9 cellular contexts compared by ENCODE assay signal in the genomic region with DNA sequence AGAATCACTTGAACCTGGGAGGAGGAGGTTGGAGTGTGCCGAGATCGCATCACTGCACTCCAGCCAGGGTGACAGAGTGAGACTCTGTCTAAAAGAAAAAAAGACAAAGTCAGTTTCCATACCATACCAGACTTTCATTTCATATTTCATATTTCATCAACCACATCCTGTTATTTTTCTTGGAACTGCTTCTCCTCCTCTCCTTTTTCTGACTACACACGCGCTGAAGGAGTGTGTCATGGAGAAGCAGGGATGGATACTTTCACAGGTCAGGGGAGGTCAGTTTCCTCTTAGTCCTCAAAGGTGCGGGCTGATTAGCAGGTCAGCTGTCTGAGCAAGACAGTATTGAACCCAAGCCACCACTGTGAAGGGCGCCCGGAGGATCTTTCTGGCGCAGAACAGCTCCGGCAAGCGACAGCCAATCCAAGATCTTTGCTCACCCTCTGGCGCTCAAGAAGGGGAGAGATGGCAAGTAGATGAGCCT. TPM values are rescaled to one million over a fixed set of nuclear protein-coding genes. Genes with fewer than 3 reads are reported as not detected.
DNase-seq lines count a peak whose midpoint lies in the region; ATAC-seq and TF ChIP-seq lines count a peak whose summit lies in the region.
"Had no signal": no experiment of that assay in that cellular context is flagged by ENCODE, and none has a peak within 500 bp of the region (broad histone marks: within the 10 kb centered on the region; RNA-seq: fewer than 3 reads in every experiment).

No MANE protein-coding gene starts in this region.

- H3K27ac Mint-ChIP-seq in T-helper 2 cell treated with Interferon-gamma antibody and Interleukin-4, amounts not matched to agents 5 μg/mL and 100 μg/mL, for 36 hours, result peak overlapping the region; percentile 94
- peak overlapping the region; percentile 96 for H3K27ac Mint-ChIP-seq in osteocyte (ENCODE audit: unreplicated experiment)

- no peak overlapping the region for H3K4me3 ChIP-seq in cardiac fibroblast (replicated peaks in 1 of 2; ENCODE audit: low read depth in 2 of 2, low read length in 2 of 2)
- H3K4me3 ChIP-seq: pancreas had no signal

- peak; percentile 78 for DNase-seq in HS-27A (ENCODE audit: low read depth)
- DNase-seq in T-helper 2 cell treated with Interferon-gamma antibody and Interleukin-4, amounts not matched to agents 5 μg/mL and 100 μg/mL, for 36 hours (ENCODE audit: low spot score), result peak; percentile 31
- DNase-seq in cardiac fibroblast (ENCODE audit: low read depth in 2 of 2), result peak; percentile 54 to 91
- DNase-seq in osteocyte (ENCODE audit: extremely low spot score, unreplicated experiment), result no peak
- DNase-seq: NCI-H2029 treated with DMSO at 0.1 percent for 48 hours had no signal

- H3K36me3 Mint-ChIP-seq in T-helper 2 cell treated with Interferon-gamma antibody and Interleukin-4, amounts not matched to agents 5 μg/mL and 100 μg/mL, for 36 hours (ENCODE audit: low read depth), result peaks cover 23% of the 10 kb centered on the region
- H3K36me3 Mint-ChIP-seq in osteocyte (ENCODE audit: unreplicated experiment), result peaks cover 8% of the 10 kb centered on the region

- ATAC-seq in HG02763 (IDR thresholded peaks at IDR 0.05; ENCODE audit: unreplicated experiment), result no peak
- ATAC-seq in GM21526 (IDR thresholded peaks at IDR 0.05; ENCODE audit: low FRiP score, unreplicated experiment), result no peak
- ATAC-seq in GM18907 (IDR thresholded peaks at IDR 0.05; ENCODE audit: unreplicated experiment), result no peak

- peak overlapping the region; percentile 86 for H3K4me3 Mint-ChIP-seq in T-helper 2 cell treated with Interferon-gamma antibody and Interleukin-4, amounts not matched to agents 5 μg/mL and 100 μg/mL, for 36 hours
- peak overlapping the region; percentile 5 for H3K4me3 Mint-ChIP-seq in osteocyte (ENCODE audit: unreplicated experiment)

- H3K4me1 Mint-ChIP-seq in T-helper 2 cell treated with Interferon-gamma antibody and Interleukin-4, amounts not matched to agents 5 μg/mL and 100 μg/mL, for 36 hours (ENCODE audit: low read depth), result peaks cover 26% of the 10 kb centered on the region
- peaks cover 33% of the 10 kb centered on the region for H3K4me1 Mint-ChIP-seq in osteocyte (ENCODE audit: unreplicated experiment)

- H3K27me3 Mint-ChIP-seq in T-helper 2 cell treated with Interferon-gamma antibody and Interleukin-4, amounts not matched to agents 5 μg/mL and 100 μg/mL, for 36 hours (ENCODE audit: low read depth), result peaks cover 4% of the 10 kb centered on the region
- H3K27me3 Mint-ChIP-seq in osteocyte (ENCODE audit: unreplicated experiment), result no peaks in the 10 kb centered on the region

- TF ChIP-seq CTCF in cardiac fibroblast (IDR thresholded peaks at IDR 0.05; ENCODE audit: low read depth, low read length), result no peak
- TF ChIP-seq CTCF in osteocyte (IDR thresholded peaks at IDR 0.05), result no peak

- peaks cover 28% of the 10 kb centered on the region for H3K9me3 Mint-ChIP-seq in T-helper 2 cell treated with Interferon-gamma antibody and Interleukin-4, amounts not matched to agents 5 μg/mL and 100 μg/mL, for 36 hours
- H3K9me3 Mint-ChIP-seq in osteocyte (ENCODE audit: unreplicated experiment), result peaks cover 15% of the 10 kb centered on the region

RNA-seq across cellular contexts. Expression of a gene that starts 19.0 kb away (rescaled TPM):
- total RNA-seq in osteocyte, result 94.5 and 95.4 TPM in 2 replicates
